Comparison of ENCODE assay signal across 12 cellular contexts in the genomic region with DNA sequence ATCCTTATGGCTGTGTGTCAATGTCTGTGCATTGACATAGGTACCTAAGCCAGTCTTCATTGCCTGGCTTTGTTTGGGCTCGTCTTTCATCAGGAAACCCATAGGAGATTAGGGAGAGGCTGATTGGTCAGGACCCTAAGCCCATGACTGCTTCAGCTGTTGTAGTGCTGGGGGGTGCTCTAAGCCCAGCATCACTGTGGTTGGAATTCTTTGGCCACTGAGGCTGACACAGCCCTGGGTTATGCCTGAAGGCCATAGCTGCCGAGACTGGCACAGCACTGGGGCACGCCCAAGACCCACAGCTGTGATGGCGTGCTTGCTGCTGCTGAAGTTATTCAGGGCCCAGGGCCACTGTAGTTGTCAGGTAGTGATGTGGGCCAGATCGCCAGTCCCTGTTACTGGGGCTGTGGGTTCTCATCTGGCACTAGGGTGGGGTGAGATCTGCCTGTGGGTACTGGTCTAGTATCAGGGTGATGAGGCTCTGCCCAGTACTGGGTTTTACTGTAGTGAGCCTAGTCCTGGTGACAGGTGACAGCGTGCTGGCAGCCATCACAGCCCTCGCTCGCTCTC. TPM values are rescaled to one million over a fixed set of nuclear protein-coding genes. Genes with fewer than 3 reads are reported as not detected.
"Had no signal": no experiment of that assay in that cellular context is flagged by ENCODE, and none has a peak within 500 bp of the region (broad histone marks: within the 10 kb centered on the region; RNA-seq: fewer than 3 reads in every experiment).

No MANE protein-coding gene starts in this region.

- H3K9me3 ChIP-seq: adrenal gland, right atrium auricular region had no signal

- H3K27ac ChIP-seq: adrenal gland, hepatocyte, right atrium auricular region had no signal

- H2AFZ ChIP-seq: hepatocyte had no signal

- H3K79me2 ChIP-seq: hepatocyte had no signal

- H3K4me2 ChIP-seq: hepatocyte had no signal

- H3K36me3 ChIP-seq: adrenal gland, right atrium auricular region had no signal

- H3K9me3 Mint-ChIP-seq: dendritic cell treated with granulocyte-macrophage colony-stimulating factor and Interleukin-4, amounts not matched to agents 40 ng/mL and 50 ng/mL, for 4 days; stimulated activated naive B cell treated with anti-CD40 and anti-IgM and Interleukin-4, amounts not matched to agents 10 μg/mL and 1 μg/mL and 100 μg/mL, for 72 hours had no signal

- H3K4me3 Mint-ChIP-seq: dendritic cell treated with granulocyte-macrophage colony-stimulating factor and Interleukin-4, amounts not matched to agents 40 ng/mL and 50 ng/mL, for 4 days; stimulated activated naive B cell treated with anti-CD40 and anti-IgM and Interleukin-4, amounts not matched to agents 10 μg/mL and 1 μg/mL and 100 μg/mL, for 72 hours had no signal

- ATAC-seq: left ventricle myocardium superior; stimulated activated naive B cell treated with anti-CD40 and anti-IgM and Interleukin-4, amounts not matched to agents 10 μg/mL and 1 μg/mL and 100 μg/mL, for 72 hours had no signal

- DNase-seq: activated gamma-delta T cell treated with Interleukin-2 at 50 U/mL for 16 hours; activated T-cell treated with anti-CD3 and anti-CD28 coated beads, Interleukin-2, amount 50 U/mL, for 1 hour; adrenal gland; caudate nucleus; kidney; left ventricle myocardium superior; stimulated activated naive B cell treated with anti-CD40 and anti-IgM and Interleukin-4, amounts not matched to agents 10 μg/mL and 1 μg/mL and 100 μg/mL, for 72 hours; trophoblast cell had no signal

- H3K27me3 ChIP-seq: adrenal gland, hepatocyte, right atrium auricular region had no signal

- H3K27ac Mint-ChIP-seq: dendritic cell treated with granulocyte-macrophage colony-stimulating factor and Interleukin-4, amounts not matched to agents 40 ng/mL and 50 ng/mL, for 4 days; stimulated activated naive B cell treated with anti-CD40 and anti-IgM and Interleukin-4, amounts not matched to agents 10 μg/mL and 1 μg/mL and 100 μg/mL, for 72 hours had no signal

- H3K4me3 ChIP-seq: adrenal gland, hepatocyte, right atrium auricular region had no signal

- H3K27me3 Mint-ChIP-seq: stimulated activated naive B cell treated with anti-CD40 and anti-IgM and Interleukin-4, amounts not matched to agents 10 μg/mL and 1 μg/mL and 100 μg/mL, for 72 hours had no signal

RNA-seq across cellular contexts. Expression of a gene that starts 44.3 kb away (rescaled TPM):
- total RNA-seq: epithelial cell of proximal tubule had no signal
